Comparison of ENCODE assay signal across 8 cellular contexts in genomic region chr3:48428863-48429415, GRCh38. TPM values are rescaled to one million over a fixed set of nuclear protein-coding genes. Genes with fewer than 3 reads are reported as not detected.
DNase-seq lines count a peak whose midpoint lies in the region; ATAC-seq and TF ChIP-seq lines count a peak whose summit lies in the region.

No MANE protein-coding gene starts in this region.

- no peaks in the 10 kb centered on the region for H3K9me3 ChIP-seq in hepatocyte (ENCODE audit: low read depth)
- no peaks in the 10 kb centered on the region for H3K9me3 ChIP-seq in psoas muscle

- no peaks in the 10 kb centered on the region for H3K9me3 Mint-ChIP-seq in activated naive CD8-positive, alpha-beta T cell treated with anti-CD3 and anti-CD28 coated beads, Interleukin-2, amount 50 U/mL, for 24 hours

- peaks cover 81% of the 10 kb centered on the region for H3K79me2 ChIP-seq in hepatocyte

- H3K4me2 ChIP-seq in hepatocyte = peak overlapping the region; percentile 97

- no peak for TF ChIP-seq CTCF in hepatocyte (IDR thresholded peaks at IDR 0.05; ENCODE audit: poor library complexity)
- no peak for TF ChIP-seq CTCF in psoas muscle (IDR thresholded peaks at IDR 0.05)

- ATAC-seq in activated naive CD8-positive, alpha-beta T cell treated with anti-CD3 and anti-CD28 coated beads, Interleukin-2, amount 50 U/mL, for 24 hours = peak; percentile 29
- peak in 3 of 4 donors; percentile 57 to 66 (median 60) for ATAC-seq in psoas muscle
- no peak for ATAC-seq in GM21737 (IDR thresholded peaks at IDR 0.05; ENCODE audit: unreplicated experiment)

- no peaks in the 10 kb centered on the region for H3K36me3 ChIP-seq in hepatocyte (replicated peaks; ENCODE audit: insufficient read depth, low read depth)
- H3K36me3 ChIP-seq in psoas muscle (ENCODE audit: insufficient read depth in 1 of 2, low read depth in 1 of 2) = peaks cover 0 to 23% of the 10 kb centered on the region in 2 donors

- H3K27me3 ChIP-seq in hepatocyte (no peaks in the 10 kb centered on the region), psoas muscle (ENCODE audit: insufficient read depth in 3 of 3, low read length in 2 of 3) (peaks cover 0 to 22% (median 4%) of the 10 kb centered on the region in 3 donors)

- WGBS in hepatocyte (ENCODE audit: low lambda C conversion rate, missing lambda C conversion rate) = 1% methylated on average over 24 of the region's 65 CpGs
- 0 to 1% (median 1%) methylated on average over 31 to 65 of the region's 65 CpGs for WGBS in psoas muscle, 3 donors

- no peaks in the 10 kb centered on the region for H3K9me2 ChIP-seq in hepatocyte (replicated peaks; ENCODE audit: insufficient read depth)

- no peak overlapping the region for H3K27ac Mint-ChIP-seq in activated naive CD8-positive, alpha-beta T cell treated with anti-CD3 and anti-CD28 coated beads, Interleukin-2, amount 50 U/mL, for 24 hours

- peaks cover 71% of the 10 kb centered on the region for H3K4me1 ChIP-seq in hepatocyte (ENCODE audit: insufficient read depth)
- H3K4me1 ChIP-seq in psoas muscle = peaks cover 4% of the 10 kb centered on the region

- peak overlapping the region; percentile 7 for H2AFZ ChIP-seq in hepatocyte

- H4K20me1 ChIP-seq in hepatocyte (ENCODE audit: insufficient read depth, poor library complexity, severe bottlenecking) = peaks cover 40% of the 10 kb centered on the region

- DNase-seq in GM03348 (ENCODE audit: low spot score) (peak; percentile 60), HK-2 (ENCODE audit: unreplicated experiment) (peak; percentile 53), hepatocyte (ENCODE audit: low spot score) (peak; percentile 73), psoas muscle (peak; percentile 47 to 71), SW480 (ENCODE audit: low spot score) (no peak), dedifferentiated amniotic fluid mesenchymal stem cell (ENCODE audit: extremely low spot score) (no peak)
- DNase-seq in activated naive CD8-positive, alpha-beta T cell treated with anti-CD3 and anti-CD28 coated beads, Interleukin-2, amount 50 U/mL, for 24 hours = no peak

- intact Hi-C loops in psoas muscle (cut with DNase I) = no loop called here

- H3K36me3 Mint-ChIP-seq in activated naive CD8-positive, alpha-beta T cell treated with anti-CD3 and anti-CD28 coated beads, Interleukin-2, amount 50 U/mL, for 24 hours (ENCODE audit: low read depth) = peaks cover under 1% of the 10 kb centered on the region

- H3K4me3 Mint-ChIP-seq in activated naive CD8-positive, alpha-beta T cell treated with anti-CD3 and anti-CD28 coated beads, Interleukin-2, amount 50 U/mL, for 24 hours = peak overlapping the region; percentile 43

- no peaks in the 10 kb centered on the region for H3K27me3 Mint-ChIP-seq in activated naive CD8-positive, alpha-beta T cell treated with anti-CD3 and anti-CD28 coated beads, Interleukin-2, amount 50 U/mL, for 24 hours

- peak overlapping the region; percentile 96 for H3K27ac ChIP-seq in hepatocyte
- H3K27ac ChIP-seq in psoas muscle = peak overlapping the region; percentile 46

- peaks cover 5% of the 10 kb centered on the region for H3K4me1 Mint-ChIP-seq in activated naive CD8-positive, alpha-beta T cell treated with anti-CD3 and anti-CD28 coated beads, Interleukin-2, amount 50 U/mL, for 24 hours

- H3K4me3 ChIP-seq in hepatocyte (peak overlapping the region; percentile 96), psoas muscle (peak overlapping the region; percentile 84)

RNA-seq across cellular contexts. Expression of gene PLXNB1, which starts 0.9 kb away (rescaled TPM):
- total RNA-seq in hepatocyte (73.2 and 74.5 TPM in 2 replicates), psoas muscle (1 to 10 TPM; 2.5 to 3.9 (median 2.8) TPM)
- polyA plus RNA-seq in hepatocyte (71.3 and 79.0 TPM in 2 replicates), psoas muscle (1 to 10 TPM; 2.3 to 6.1 (median 2.5) TPM)

RNA-seq across cellular contexts. Expression of gene CCDC51, which starts 11.0 kb away (rescaled TPM):
- total RNA-seq in hepatocyte = 28.1 and 30.4 TPM in 2 replicates
- 30.8 and 32.0 TPM in 2 replicates for polyA plus RNA-seq in hepatocyte
- 1 to 10 TPM; 5.3 to 9.5 (median 5.4) TPM for total RNA-seq in psoas muscle
- polyA plus RNA-seq in psoas muscle = 10 to 100 TPM in 2 of 3 donors, 1 to 10 TPM in 1; 7.7 to 19.6 (median 16.5) TPM

RNA-seq across cellular contexts. Expression of gene TMA7, which starts 11.1 kb away (rescaled TPM):
- 345 and 381 TPM in 2 replicates for total RNA-seq in hepatocyte
- polyA plus RNA-seq in hepatocyte = 503 and 581 TPM in 2 replicates
- total RNA-seq in psoas muscle = 100 to 1,000 TPM; 156 to 218 (median 185) TPM
- 100 to 1,000 TPM; 295 to 342 (median 332) TPM for polyA plus RNA-seq in psoas muscle

RNA-seq across cellular contexts. Expression of gene ATRIP, which starts 17.6 kb away (rescaled TPM):
- total RNA-seq in hepatocyte (4.5 and 4.9 TPM in 2 replicates), psoas muscle (1 to 10 TPM; 4.4 to 5.6 (median 5.2) TPM)
- polyA plus RNA-seq in hepatocyte (4.3 and 6.7 TPM in 2 replicates), psoas muscle (1 to 10 TPM; 3.7 to 4.5 (median 3.9) TPM)

RNA-seq across cellular contexts. Expression of gene FBXW12, which starts 56.9 kb away (rescaled TPM):
- total RNA-seq in hepatocyte (not detected in 2 replicates), psoas muscle (not detected)
- polyA plus RNA-seq in hepatocyte (0.18 TPM in 1 of 2 replicates, not detected in the other), psoas muscle (under 1 TPM in 1 of 3 donors, not detected in 2; 0.01 TPM)

Comparison
In these comparisons a context has a peak if more than half of its experiments do, and no peak if none do; other contexts are left out.
1. DNase-seq: peak in GM03348 (single experiment), HK-2 (single experiment), hepatocyte (single experiment) and psoas muscle (2 of 2); none in activated naive CD8-positive, alpha-beta T cell treated with anti-CD3 and anti-CD28 coated beads, Interleukin-2, amount 50 U/mL, for 24 hours (single experiment), SW480 (single experiment) and dedifferentiated amniotic fluid mesenchymal stem cell (single experiment).
2. RNA of gene PLXNB1, which starts 0.9 kb away (total RNA-seq): 73.2 to 74.5 TPM in hepatocyte; 2.5 to 3.9 TPM in psoas muscle; every median in the first group is over 10 times any median in the second.